Comparison of ENCODE assay signal across 1 cellular context in the genomic region with DNA sequence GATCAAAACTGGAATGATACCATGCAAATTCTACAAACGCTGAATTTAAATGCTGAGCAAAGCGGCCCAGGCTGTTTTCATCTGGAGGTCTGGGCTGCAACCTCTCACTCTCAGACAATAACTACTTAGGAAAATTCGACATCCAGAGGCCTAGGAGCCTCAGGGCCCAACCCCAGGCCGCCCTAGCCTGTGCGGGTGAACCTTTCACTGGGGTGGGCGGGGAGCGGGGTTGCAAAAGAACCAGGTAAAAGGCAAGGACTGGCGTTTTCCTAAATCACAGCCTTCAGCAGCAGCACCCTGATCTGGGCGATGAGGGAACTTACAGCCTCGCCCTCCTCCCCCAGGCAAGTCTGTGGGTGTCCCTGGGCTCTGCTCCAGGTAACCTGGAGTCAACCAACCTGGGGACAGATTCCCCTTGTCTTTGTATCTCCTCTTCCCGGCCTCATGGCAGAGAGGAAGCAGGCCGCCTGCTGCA.
TF ChIP-seq lines count a peak whose summit lies in the region.

No MANE protein-coding gene starts in this region.

TF ChIP-seq in H1, 55 proteins besides CTCF, POLR2A, EP300 and RAD21:
- TF ChIP-seq, protein P1, sequence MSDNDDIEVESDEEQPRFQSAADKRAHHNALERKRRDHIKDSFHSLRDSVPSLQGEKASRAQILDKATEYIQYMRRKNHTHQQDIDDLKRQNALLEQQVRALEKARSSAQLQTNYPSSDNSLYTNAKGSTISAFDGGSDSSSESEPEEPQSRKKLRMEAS (IDR thresholded peaks at IDR 0.05) = 0 out of 2 replicates have a peak, but pooled peaks have one; percentile 35
- no peak for TF ChIP-seq TCF12 (IDR thresholded peaks at IDR 0.05; ENCODE audit: low read depth, low read length)
